ENCODE assay signal across 2 cellular contexts in the genomic region with DNA sequence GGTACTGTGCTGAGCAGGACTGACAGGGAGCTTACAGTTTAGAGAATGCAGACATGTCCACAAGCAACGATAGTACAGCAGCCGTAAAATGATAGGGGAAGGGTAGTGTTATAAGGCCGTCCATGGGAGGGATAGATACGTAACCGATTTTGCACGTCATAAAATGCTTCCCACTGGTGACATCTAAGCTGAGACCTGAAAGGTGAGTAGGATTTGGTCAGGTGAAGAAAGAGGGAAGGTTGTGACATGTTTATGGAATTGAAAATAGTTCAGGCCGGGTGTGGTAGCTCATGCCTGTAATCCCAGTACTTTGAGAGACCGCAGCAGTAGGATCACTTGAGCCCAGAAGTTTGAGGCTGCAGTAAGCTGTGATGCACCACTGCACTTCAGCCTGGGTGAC.
TF ChIP-seq lines count a peak whose summit lies in the region.

No MANE protein-coding gene starts in this region.

TF ChIP-seq in GM23338, 12 proteins besides CTCF, POLR2A, EP300 and RAD21 (continues in another document):
- TF ChIP-seq, protein P1, sequence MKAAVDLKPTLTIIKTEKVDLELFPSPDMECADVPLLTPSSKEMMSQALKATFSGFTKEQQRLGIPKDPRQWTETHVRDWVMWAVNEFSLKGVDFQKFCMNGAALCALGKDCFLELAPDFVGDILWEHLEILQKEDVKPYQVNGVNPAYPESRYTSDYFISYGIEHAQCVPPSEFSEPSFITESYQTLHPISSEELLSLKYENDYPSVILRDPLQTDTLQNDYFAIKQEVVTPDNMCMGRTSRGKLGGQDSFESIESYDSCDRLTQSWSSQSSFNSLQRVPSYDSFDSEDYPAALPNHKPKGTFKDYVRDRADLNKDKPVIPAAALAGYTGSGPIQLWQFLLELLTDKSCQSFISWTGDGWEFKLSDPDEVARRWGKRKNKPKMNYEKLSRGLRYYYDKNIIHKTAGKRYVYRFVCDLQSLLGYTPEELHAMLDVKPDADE (IDR thresholded peaks at IDR 0.05) = no peak
- TF ChIP-seq POLR2AphosphoS5 (IDR thresholded peaks at IDR 0.05; ENCODE audit: low read depth) (no peak), STAT1 (IDR thresholded peaks at IDR 0.05; ENCODE audit: unreplicated experiment) (no peak), NANOG (IDR thresholded peaks at IDR 0.05; ENCODE audit: borderline replicate concordance) (no peak), REST (IDR thresholded peaks at IDR 0.05; ENCODE audit: unreplicated experiment) (no peak), ZNF114 (CRISPR knock-in tag; IDR thresholded peaks at IDR 0.05) (no peak), ZNF462 (CRISPR knock-in tag; IDR thresholded peaks at IDR 0.05) (no peak), EZH2phosphoT487 (IDR thresholded peaks at IDR 0.05; ENCODE audit: unreplicated experiment) (no peak), ZNF331 (CRISPR knock-in tag; IDR thresholded peaks at IDR 0.05; ENCODE audit: low read depth) (no peak), JUNB (IDR thresholded peaks at IDR 0.05; ENCODE audit: unreplicated experiment) (no peak)

TF ChIP-seq in K562, 482 proteins besides CTCF, POLR2A, EP300 and RAD21:
- TF ChIP-seq, protein P2, sequence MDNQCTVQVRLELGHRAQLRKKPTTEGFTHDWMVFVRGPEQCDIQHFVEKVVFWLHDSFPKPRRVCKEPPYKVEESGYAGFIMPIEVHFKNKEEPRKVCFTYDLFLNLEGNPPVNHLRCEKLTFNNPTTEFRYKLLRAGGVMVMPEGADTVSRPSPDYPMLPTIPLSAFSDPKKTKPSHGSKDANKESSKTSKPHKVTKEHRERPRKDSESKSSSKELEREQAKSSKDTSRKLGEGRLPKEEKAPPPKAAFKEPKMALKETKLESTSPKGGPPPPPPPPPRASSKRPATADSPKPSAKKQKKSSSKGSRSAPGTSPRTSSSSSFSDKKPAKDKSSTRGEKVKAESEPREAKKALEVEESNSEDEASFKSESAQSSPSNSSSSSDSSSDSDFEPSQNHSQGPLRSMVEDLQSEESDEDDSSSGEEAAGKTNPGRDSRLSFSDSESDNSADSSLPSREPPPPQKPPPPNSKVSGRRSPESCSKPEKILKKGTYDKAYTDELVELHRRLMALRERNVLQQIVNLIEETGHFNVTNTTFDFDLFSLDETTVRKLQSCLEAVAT (IDR thresholded peaks at IDR 0.05) = peak in 1 of 2 experiments; percentile 52; a peak in 1 of 4 replicates
- no peak for TF ChIP-seq RNF219 (CRISPR knock-in tag; IDR thresholded peaks at IDR 0.05)
- TF ChIP-seq MECOM (CRISPR knock-in tag; IDR thresholded peaks at IDR 0.05) = 0 out of 2 replicates have a peak, but pooled peaks have one; percentile 29
- no peak for TF ChIP-seq PTTG1 (tag; IDR thresholded peaks at IDR 0.05; ENCODE audit: low read depth)
- no peak for TF ChIP-seq ZBTB1 (CRISPR knock-in tag; IDR thresholded peaks at IDR 0.05; ENCODE audit: borderline replicate concordance, low read depth)
- TF ChIP-seq RB1 (IDR thresholded peaks at IDR 0.05; ENCODE audit: low read depth) = no peak
- peak; percentile 66 for TF ChIP-seq CREM (IDR thresholded peaks at IDR 0.05; ENCODE audit: low read depth)
- TF ChIP-seq HNRNPH1 (optimal IDR thresholded peaks at IDR 0.05; ENCODE audit: low read depth, low read length) = no peak
- no peak for TF ChIP-seq NCOA1 (IDR thresholded peaks at IDR 0.05; ENCODE audit: low read depth)
- no peak for TF ChIP-seq ZNF518B (CRISPR knock-in tag; IDR thresholded peaks at IDR 0.05)
- no peak for TF ChIP-seq MYC (IDR thresholded peaks at IDR 0.05; ENCODE audit: low read depth, low read length)
- no peak for TF ChIP-seq MYC (CRISPR knock-in tag; IDR thresholded peaks at IDR 0.05; ENCODE audit: borderline replicate concordance, low read depth)
- TF ChIP-seq MTA1 (IDR thresholded peaks at IDR 0.05; ENCODE audit: borderline replicate concordance) = 0 out of 2 replicates have a peak, but pooled peaks have one; percentile 29
- no peak for TF ChIP-seq ELF1 (tag; IDR thresholded peaks at IDR 0.05)
- no peak for TF ChIP-seq MNT (conservative IDR thresholded peaks at IDR 0.05)
- peak; percentile 7; the same call in 1 of the 2 replicates for TF ChIP-seq ARID1B (IDR thresholded peaks at IDR 0.05)
- TF ChIP-seq, protein P3, sequence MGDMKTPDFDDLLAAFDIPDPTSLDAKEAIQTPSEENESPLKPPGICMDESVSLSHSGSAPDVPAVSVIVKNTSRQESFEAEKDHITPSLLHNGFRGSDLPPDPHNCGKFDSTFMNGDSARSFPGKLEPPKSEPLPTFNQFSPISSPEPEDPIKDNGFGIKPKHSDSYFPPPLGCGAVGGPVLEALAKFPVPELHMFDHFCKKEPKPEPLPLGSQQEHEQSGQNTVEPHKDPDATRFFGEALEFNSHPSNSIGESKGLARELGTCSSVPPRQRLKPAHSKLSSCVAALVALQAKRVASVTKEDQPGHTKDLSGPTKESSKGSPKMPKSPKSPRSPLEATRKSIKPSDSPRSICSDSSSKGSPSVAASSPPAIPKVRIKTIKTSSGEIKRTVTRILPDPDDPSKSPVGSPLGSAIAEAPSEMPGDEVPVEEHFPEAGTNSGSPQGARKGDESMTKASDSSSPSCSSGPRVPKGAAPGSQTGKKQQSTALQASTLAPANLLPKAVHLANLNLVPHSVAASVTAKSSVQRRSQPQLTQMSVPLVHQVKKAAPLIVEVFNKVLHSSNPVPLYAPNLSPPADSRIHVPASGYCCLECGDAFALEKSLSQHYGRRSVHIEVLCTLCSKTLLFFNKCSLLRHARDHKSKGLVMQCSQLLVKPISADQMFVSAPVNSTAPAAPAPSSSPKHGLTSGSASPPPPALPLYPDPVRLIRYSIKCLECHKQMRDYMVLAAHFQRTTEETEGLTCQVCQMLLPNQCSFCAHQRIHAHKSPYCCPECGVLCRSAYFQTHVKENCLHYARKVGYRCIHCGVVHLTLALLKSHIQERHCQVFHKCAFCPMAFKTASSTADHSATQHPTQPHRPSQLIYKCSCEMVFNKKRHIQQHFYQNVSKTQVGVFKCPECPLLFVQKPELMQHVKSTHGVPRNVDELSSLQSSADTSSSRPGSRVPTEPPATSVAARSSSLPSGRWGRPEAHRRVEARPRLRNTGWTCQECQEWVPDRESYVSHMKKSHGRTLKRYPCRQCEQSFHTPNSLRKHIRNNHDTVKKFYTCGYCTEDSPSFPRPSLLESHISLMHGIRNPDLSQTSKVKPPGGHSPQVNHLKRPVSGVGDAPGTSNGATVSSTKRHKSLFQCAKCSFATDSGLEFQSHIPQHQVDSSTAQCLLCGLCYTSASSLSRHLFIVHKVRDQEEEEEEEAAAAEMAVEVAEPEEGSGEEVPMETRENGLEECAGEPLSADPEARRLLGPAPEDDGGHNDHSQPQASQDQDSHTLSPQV (IDR thresholded peaks at IDR 0.05) = no peak
- TF ChIP-seq DDX20 (tag; IDR thresholded peaks at IDR 0.05; ENCODE audit: low read depth) = no peak
- no peak for TF ChIP-seq NFATC3 (IDR thresholded peaks at IDR 0.05)
- peak; percentile 50 for TF ChIP-seq CREB1 (IDR thresholded peaks at IDR 0.05)
- TF ChIP-seq CREB1 (CRISPR knock-in tag; IDR thresholded peaks at IDR 0.05) = no peak
- TF ChIP-seq GTF2E2 (tag; IDR thresholded peaks at IDR 0.05) = no peak
- TF ChIP-seq ZKSCAN3 (CRISPR knock-in tag; IDR thresholded peaks at IDR 0.05) = no peak
